Comparison of ENCODE assay signal across 1 cellular context in the genomic region with DNA sequence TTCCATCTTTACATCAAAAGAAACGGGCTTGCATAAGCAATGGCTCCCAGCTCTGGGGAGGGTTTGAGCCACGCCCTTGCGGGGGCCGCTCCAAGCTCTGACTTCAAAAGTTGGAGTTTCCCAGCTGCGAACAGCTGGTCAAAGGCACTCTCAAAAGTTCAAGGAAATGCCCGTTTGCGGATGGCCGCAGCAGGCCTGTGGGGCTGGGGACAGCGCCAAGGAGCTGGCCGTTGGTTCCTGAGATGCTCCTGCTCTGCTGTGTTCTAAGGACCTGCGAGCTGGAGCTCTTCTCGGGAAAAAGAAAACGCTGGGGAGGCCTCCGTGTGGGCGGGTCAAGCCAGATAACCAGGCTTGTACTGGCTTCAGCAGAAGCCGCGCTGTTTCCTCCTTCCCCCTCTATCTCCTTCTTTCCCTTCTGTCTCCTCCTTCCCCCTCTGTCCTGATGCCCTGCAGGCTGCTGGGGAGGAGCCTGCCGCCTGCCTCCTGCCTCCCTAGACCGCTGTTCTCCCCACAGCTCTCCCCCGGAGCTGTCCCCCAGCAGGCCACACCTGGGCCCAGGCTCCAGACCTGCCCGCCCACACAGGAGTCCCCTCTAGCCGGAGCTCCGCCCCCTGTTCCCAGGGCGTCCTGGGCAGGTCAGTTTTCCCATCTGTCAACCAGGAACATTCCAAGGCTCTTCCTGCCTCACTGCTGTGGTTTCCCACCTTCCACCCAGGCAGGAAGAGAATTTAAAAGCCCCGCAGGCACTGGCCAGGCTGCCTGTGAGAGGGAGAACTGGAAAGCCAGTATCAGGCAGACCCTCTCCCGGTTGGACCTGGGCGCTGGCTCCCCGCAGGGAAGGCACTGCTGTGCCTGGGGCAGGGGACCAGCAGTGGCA.
A peak's percentile ranks its signal among the peaks of the same experiment; 100 is the strongest.
TF ChIP-seq lines count a peak whose summit lies in the region.

No MANE protein-coding gene starts in this region.

TF ChIP-seq in HEK293, 187 proteins besides CTCF, POLR2A, EP300 and RAD21 (continued from another document):
- TF ChIP-seq ZFP41 (tag by site-specific recombination; IDR thresholded peaks at IDR 0.05; ENCODE audit: borderline replicate concordance) (no peak), ZBTB20 (tag by site-specific recombination; IDR thresholded peaks at IDR 0.05) (peak; percentile 27; the same call in 1 of the 2 replicates), ZNF366 (tag by site-specific recombination; conservative IDR thresholded peaks at IDR 0.05) (peak; percentile 47), ZNF239 (tag by site-specific recombination; IDR thresholded peaks at IDR 0.05) (no peak), KLF16 (tag by site-specific recombination; IDR thresholded peaks at IDR 0.05) (peak; percentile 28; the same call in 1 of the 2 replicates), IKZF3 (tag by site-specific recombination; IDR thresholded peaks at IDR 0.05) (peak; percentile 31), ZIC2 (tag by site-specific recombination; IDR thresholded peaks at IDR 0.05) (peak; percentile 90), ZNF433 (tag by site-specific recombination; IDR thresholded peaks at IDR 0.05; ENCODE audit: low read depth) (no peak), KLF1 (tag by site-specific recombination; IDR thresholded peaks at IDR 0.05) (peak; percentile 42; the same call in 1 of the 2 replicates), ZNF157 (tag by site-specific recombination; IDR thresholded peaks at IDR 0.05) (no peak), ZNF560 (tag by site-specific recombination; IDR thresholded peaks at IDR 0.05; ENCODE audit: borderline replicate concordance) (no peak), ZBTB48 (tag by site-specific recombination; IDR thresholded peaks at IDR 0.05) (no peak), KLF8 (tag by site-specific recombination; IDR thresholded peaks at IDR 0.05) (0 out of 2 replicates have a peak, but pooled peaks have one; percentile 25), GLIS2 (tag by site-specific recombination; IDR thresholded peaks at IDR 0.05) (peak; percentile 93), ZFHX2 (tag by site-specific recombination; conservative IDR thresholded peaks at IDR 0.05) (peak; percentile 80), ZFP3 (tag by site-specific recombination; IDR thresholded peaks at IDR 0.05; ENCODE audit: low read depth) (no peak), KLF9 (tag by site-specific recombination; IDR thresholded peaks at IDR 0.05; ENCODE audit: low read depth) (peak; percentile 52; the same call in 1 of the 2 replicates), SP3 (tag by site-specific recombination; IDR thresholded peaks at IDR 0.05) (peak; percentile 82), SP7 (tag by site-specific recombination; IDR thresholded peaks at IDR 0.05) (peak; percentile 39; the same call in 1 of the 2 replicates), GLIS1 (tag by site-specific recombination; IDR thresholded peaks at IDR 0.05) (peak; percentile 95), ZSCAN16 (tag by site-specific recombination; IDR thresholded peaks at IDR 0.05) (no peak), ZNF214 (tag by site-specific recombination; IDR thresholded peaks at IDR 0.05; ENCODE audit: borderline replicate concordance) (no peak), ZBTB17 (tag by site-specific recombination; IDR thresholded peaks at IDR 0.05) (peak; percentile 68; the same call in 1 of the 2 replicates), EGR2 (tag by site-specific recombination; IDR thresholded peaks at IDR 0.05; ENCODE audit: low read depth) (peak; percentile 76), SP2 (tag by site-specific recombination; IDR thresholded peaks at IDR 0.05) (peak; percentile 71), MYNN (tag by site-specific recombination; IDR thresholded peaks at IDR 0.05; ENCODE audit: borderline replicate concordance) (peak; percentile 92), WT1 (tag by site-specific recombination; IDR thresholded peaks at IDR 0.05) (0 out of 2 replicates have a peak, but pooled peaks have one; percentile 24), ZNF76 (tag by site-specific recombination; IDR thresholded peaks at IDR 0.05; ENCODE audit: borderline replicate concordance, low read depth) (0 out of 2 replicates have a peak, but pooled peaks have one; percentile 33)
- TF ChIP-seq, protein P1, sequence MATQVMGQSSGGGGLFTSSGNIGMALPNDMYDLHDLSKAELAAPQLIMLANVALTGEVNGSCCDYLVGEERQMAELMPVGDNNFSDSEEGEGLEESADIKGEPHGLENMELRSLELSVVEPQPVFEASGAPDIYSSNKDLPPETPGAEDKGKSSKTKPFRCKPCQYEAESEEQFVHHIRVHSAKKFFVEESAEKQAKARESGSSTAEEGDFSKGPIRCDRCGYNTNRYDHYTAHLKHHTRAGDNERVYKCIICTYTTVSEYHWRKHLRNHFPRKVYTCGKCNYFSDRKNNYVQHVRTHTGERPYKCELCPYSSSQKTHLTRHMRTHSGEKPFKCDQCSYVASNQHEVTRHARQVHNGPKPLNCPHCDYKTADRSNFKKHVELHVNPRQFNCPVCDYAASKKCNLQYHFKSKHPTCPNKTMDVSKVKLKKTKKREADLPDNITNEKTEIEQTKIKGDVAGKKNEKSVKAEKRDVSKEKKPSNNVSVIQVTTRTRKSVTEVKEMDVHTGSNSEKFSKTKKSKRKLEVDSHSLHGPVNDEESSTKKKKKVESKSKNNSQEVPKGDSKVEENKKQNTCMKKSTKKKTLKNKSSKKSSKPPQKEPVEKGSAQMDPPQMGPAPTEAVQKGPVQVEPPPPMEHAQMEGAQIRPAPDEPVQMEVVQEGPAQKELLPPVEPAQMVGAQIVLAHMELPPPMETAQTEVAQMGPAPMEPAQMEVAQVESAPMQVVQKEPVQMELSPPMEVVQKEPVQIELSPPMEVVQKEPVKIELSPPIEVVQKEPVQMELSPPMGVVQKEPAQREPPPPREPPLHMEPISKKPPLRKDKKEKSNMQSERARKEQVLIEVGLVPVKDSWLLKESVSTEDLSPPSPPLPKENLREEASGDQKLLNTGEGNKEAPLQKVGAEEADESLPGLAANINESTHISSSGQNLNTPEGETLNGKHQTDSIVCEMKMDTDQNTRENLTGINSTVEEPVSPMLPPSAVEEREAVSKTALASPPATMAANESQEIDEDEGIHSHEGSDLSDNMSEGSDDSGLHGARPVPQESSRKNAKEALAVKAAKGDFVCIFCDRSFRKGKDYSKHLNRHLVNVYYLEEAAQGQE (tag by site-specific recombination; IDR thresholded peaks at IDR 0.05): peak; percentile 58; the same call in 1 of the 2 replicates
- TF ChIP-seq, protein P2, sequence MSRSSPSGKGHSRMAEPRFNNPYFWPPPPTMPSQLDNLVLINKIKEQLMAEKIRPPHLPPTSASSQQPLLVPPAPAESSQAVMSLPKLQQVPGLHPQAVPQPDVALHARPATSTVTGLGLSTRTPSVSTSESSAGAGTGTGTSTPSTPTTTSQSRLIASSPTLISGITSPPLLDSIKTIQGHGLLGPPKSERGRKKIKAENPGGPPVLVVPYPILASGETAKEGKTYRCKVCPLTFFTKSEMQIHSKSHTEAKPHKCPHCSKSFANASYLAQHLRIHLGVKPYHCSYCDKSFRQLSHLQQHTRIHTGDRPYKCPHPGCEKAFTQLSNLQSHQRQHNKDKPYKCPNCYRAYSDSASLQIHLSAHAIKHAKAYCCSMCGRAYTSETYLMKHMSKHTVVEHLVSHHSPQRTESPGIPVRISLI (tag by site-specific recombination; IDR thresholded peaks at IDR 0.05): no peak
- TF ChIP-seq, protein P3, sequence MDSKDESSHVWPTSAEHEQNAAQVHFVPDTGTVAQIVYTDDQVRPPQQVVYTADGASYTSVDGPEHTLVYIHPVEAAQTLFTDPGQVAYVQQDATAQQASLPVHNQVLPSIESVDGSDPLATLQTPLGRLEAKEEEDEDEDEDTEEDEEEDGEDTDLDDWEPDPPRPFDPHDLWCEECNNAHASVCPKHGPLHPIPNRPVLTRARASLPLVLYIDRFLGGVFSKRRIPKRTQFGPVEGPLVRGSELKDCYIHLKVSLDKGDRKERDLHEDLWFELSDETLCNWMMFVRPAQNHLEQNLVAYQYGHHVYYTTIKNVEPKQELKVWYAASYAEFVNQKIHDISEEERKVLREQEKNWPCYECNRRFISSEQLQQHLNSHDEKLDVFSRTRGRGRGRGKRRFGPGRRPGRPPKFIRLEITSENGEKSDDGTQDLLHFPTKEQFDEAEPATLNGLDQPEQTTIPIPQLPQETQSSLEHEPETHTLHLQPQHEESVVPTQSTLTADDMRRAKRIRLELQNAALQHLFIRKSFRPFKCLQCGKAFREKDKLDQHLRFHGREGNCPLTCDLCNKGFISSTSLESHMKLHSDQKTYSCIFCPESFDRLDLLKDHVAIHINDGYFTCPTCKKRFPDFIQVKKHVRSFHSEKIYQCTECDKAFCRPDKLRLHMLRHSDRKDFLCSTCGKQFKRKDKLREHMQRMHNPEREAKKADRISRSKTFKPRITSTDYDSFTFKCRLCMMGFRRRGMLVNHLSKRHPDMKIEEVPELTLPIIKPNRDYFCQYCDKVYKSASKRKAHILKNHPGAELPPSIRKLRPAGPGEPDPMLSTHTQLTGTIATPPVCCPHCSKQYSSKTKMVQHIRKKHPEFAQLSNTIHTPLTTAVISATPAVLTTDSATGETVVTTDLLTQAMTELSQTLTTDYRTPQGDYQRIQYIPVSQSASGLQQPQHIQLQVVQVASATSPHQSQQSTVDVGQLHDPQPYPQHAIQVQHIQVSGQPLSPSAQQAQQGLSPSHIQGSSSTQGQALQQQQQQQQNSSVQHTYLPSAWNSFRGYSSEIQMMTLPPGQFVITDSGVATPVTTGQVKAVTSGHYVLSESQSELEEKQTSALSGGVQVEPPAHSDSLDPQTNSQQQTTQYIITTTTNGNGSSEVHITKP (tag by site-specific recombination; IDR thresholded peaks at IDR 0.05): peak; percentile 64
- TF ChIP-seq, protein P4, sequence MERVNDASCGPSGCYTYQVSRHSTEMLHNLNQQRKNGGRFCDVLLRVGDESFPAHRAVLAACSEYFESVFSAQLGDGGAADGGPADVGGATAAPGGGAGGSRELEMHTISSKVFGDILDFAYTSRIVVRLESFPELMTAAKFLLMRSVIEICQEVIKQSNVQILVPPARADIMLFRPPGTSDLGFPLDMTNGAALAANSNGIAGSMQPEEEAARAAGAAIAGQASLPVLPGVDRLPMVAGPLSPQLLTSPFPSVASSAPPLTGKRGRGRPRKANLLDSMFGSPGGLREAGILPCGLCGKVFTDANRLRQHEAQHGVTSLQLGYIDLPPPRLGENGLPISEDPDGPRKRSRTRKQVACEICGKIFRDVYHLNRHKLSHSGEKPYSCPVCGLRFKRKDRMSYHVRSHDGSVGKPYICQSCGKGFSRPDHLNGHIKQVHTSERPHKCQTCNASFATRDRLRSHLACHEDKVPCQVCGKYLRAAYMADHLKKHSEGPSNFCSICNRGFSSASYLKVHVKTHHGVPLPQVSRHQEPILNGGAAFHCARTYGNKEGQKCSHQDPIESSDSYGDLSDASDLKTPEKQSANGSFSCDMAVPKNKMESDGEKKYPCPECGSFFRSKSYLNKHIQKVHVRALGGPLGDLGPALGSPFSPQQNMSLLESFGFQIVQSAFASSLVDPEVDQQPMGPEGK (tag by site-specific recombination; IDR thresholded peaks at IDR 0.05): peak; percentile 79
- TF ChIP-seq, protein P5, sequence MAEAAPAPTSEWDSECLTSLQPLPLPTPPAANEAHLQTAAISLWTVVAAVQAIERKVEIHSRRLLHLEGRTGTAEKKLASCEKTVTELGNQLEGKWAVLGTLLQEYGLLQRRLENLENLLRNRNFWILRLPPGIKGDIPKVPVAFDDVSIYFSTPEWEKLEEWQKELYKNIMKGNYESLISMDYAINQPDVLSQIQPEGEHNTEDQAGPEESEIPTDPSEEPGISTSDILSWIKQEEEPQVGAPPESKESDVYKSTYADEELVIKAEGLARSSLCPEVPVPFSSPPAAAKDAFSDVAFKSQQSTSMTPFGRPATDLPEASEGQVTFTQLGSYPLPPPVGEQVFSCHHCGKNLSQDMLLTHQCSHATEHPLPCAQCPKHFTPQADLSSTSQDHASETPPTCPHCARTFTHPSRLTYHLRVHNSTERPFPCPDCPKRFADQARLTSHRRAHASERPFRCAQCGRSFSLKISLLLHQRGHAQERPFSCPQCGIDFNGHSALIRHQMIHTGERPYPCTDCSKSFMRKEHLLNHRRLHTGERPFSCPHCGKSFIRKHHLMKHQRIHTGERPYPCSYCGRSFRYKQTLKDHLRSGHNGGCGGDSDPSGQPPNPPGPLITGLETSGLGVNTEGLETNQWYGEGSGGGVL (tag by site-specific recombination; IDR thresholded peaks at IDR 0.05): peak; percentile 97
- TF ChIP-seq, protein P6, sequence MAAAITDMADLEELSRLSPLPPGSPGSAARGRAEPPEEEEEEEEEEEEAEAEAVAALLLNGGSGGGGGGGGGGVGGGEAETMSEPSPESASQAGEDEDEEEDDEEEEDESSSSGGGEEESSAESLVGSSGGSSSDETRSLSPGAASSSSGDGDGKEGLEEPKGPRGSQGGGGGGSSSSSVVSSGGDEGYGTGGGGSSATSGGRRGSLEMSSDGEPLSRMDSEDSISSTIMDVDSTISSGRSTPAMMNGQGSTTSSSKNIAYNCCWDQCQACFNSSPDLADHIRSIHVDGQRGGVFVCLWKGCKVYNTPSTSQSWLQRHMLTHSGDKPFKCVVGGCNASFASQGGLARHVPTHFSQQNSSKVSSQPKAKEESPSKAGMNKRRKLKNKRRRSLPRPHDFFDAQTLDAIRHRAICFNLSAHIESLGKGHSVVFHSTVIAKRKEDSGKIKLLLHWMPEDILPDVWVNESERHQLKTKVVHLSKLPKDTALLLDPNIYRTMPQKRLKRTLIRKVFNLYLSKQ (tag by site-specific recombination; IDR thresholded peaks at IDR 0.05; ENCODE audit: borderline replicate concordance): no peak
- TF ChIP-seq, protein P7, sequence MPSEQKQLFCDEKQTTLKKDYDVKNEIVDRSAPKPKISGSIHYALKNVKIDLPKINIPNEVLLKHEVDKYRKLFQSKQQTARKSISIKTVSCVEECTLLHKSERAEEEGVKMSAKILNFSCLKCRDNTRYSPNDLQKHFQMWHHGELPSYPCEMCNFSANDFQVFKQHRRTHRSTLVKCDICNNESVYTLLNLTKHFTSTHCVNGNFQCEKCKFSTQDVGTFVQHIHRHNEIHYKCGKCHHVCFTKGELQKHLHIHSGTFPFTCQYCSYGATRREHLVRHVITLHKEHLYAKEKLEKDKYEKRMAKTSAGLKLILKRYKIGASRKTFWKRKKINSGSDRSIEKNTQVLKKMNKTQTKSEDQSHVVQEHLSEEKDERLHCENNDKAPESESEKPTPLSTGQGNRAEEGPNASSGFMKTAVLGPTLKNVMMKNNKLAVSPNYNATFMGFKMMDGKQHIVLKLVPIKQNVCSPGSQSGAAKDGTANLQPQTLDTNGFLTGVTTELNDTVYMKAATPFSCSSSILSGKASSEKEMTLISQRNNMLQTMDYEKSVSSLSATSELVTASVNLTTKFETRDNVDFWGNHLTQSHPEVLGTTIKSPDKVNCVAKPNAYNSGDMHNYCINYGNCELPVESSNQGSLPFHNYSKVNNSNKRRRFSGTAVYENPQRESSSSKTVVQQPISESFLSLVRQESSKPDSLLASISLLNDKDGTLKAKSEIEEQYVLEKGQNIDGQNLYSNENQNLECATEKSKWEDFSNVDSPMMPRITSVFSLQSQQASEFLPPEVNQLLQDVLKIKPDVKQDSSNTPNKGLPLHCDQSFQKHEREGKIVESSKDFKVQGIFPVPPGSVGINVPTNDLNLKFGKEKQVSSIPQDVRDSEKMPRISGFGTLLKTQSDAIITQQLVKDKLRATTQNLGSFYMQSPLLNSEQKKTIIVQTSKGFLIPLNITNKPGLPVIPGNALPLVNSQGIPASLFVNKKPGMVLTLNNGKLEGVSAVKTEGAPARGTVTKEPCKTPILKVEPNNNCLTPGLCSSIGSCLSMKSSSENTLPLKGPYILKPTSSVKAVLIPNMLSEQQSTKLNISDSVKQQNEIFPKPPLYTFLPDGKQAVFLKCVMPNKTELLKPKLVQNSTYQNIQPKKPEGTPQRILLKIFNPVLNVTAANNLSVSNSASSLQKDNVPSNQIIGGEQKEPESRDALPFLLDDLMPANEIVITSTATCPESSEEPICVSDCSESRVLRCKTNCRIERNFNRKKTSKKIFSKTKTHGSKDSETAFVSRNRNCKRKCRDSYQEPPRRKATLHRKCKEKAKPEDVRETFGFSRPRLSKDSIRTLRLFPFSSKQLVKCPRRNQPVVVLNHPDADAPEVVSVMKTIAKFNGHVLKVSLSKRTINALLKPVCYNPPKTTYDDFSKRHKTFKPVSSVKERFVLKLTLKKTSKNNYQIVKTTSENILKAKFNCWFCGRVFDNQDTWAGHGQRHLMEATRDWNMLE (tag by site-specific recombination; conservative IDR thresholded peaks at IDR 0.05; ENCODE audit: low read depth): no peak
